12 cellular contexts compared by ENCODE assay signal in genomic region chr14:91284791-91285548, GRCh38. TPM values are rescaled to one million over a fixed set of nuclear protein-coding genes. Genes with fewer than 3 reads are reported as not detected.
DNase-seq lines count a peak whose midpoint lies in the region; ATAC-seq and TF ChIP-seq lines count a peak whose summit lies in the region.
"Had no signal": no experiment of that assay in that cellular context is flagged by ENCODE, and none has a peak within 500 bp of the region (broad histone marks: within the 10 kb centered on the region; RNA-seq: fewer than 3 reads in every experiment).

No MANE protein-coding gene starts in this region.

- H3K27ac ChIP-seq in right cardiac atrium (ENCODE audit: low read length) (no peak overlapping the region), SK-N-SH (ENCODE audit: low read depth in 2 of 2, low read length in 1 of 2) (peak overlapping the region; percentile 45 to 99; a peak in 3 of 4 replicates), transverse colon (peak overlapping the region in 3 of 4 donors; percentile 31 to 52 (median 43))
- H3K27ac ChIP-seq: right lobe of liver had no signal

- peak overlapping the region; percentile 64; the same call in 1 of the 2 replicates for H3K4me2 ChIP-seq in SK-N-SH

- TF ChIP-seq CTCF in SK-N-SH (IDR thresholded peaks at IDR 0.05) (no peak), transverse colon (IDR thresholded peaks at IDR 0.05) (no peak)

- TF ChIP-seq RAD21 in SK-N-SH (IDR thresholded peaks at IDR 0.05; ENCODE audit: low read length) = peak; percentile 37

- H3K4me1 ChIP-seq in right cardiac atrium (ENCODE audit: control insufficient read depth, insufficient read depth, low read length) = no peaks in the 10 kb centered on the region
- H3K4me1 ChIP-seq in SK-N-SH (ENCODE audit: control insufficient read depth in 1 of 2, insufficient read depth in 2 of 2, low read depth in 1 of 2, low read length in 1 of 2) = peaks cover 20 to 39% of the 10 kb centered on the region in 2 experiments; a peak in 3 of 4 replicates
- peaks cover 0 to 14% (median 6%) of the 10 kb centered on the region in 4 donors for H3K4me1 ChIP-seq in transverse colon
- H3K4me1 ChIP-seq: right lobe of liver had no signal

- no peaks in the 10 kb centered on the region for H3K9me3 ChIP-seq in right cardiac atrium (ENCODE audit: control insufficient read depth, low read length)
- no peaks in the 10 kb centered on the region for H3K9me3 ChIP-seq in SK-N-SH
- no peaks in the 10 kb centered on the region for H3K9me3 ChIP-seq in transverse colon
- H3K9me3 ChIP-seq: right lobe of liver had no signal

- peaks cover 0 to 2% (median 0%) of the 10 kb centered on the region in 6 donors for H3K9me3 Mint-ChIP-seq in immature natural killer cell

- intact Hi-C loops in right cardiac atrium (cut with DNase I) = loop anchor here (5.0 to 10.0 kb wide), 4 partner anchors 108 to 380 kb away; no protein-coding TSS in a partner anchor
- intact Hi-C loops in cardiac septum (cut with DNase I) = loop anchor here (5.0 kb wide), 1 partner anchor 383 kb away; no protein-coding TSS in a partner anchor
- intact Hi-C loops in transverse colon (cut with DNase I; ENCODE audit: low total_unique reads) = loop anchor here (5.0 kb wide), 2 partner anchors 108 to 1583 kb away; no protein-coding TSS in a partner anchor

- peak overlapping the region; percentile 18 to 88 (median 74) for H3K27ac Mint-ChIP-seq in immature natural killer cell

- H3K4me3 ChIP-seq in right cardiac atrium (ENCODE audit: low read length) (no peak overlapping the region), SK-N-SH (ENCODE audit: low read depth in 2 of 2, low read length in 1 of 2) (no peak overlapping the region), transverse colon (no peak overlapping the region)
- H3K4me3 ChIP-seq: right lobe of liver had no signal

- no peaks in the 10 kb centered on the region for H3F3A ChIP-seq in SK-N-SH (replicated peaks; ENCODE audit: insufficient read depth)

- no peaks in the 10 kb centered on the region for H3K9me2 ChIP-seq in SK-N-SH

- peak overlapping the region; percentile 86; the same call in 1 of the 2 replicates for H2AFZ ChIP-seq in SK-N-SH (ENCODE audit: low read depth)

- TF ChIP-seq POLR2A in transverse colon (IDR thresholded peaks at IDR 0.05) = no peak

- no peak for ATAC-seq in right cardiac atrium
- ATAC-seq in HG02981 (IDR thresholded peaks at IDR 0.05; ENCODE audit: unreplicated experiment) = no peak
- ATAC-seq in GM21360 (IDR thresholded peaks at IDR 0.05; ENCODE audit: unreplicated experiment) = no peak
- ATAC-seq: right lobe of liver had no signal

- peak; percentile 53 to 99; a peak in 3 of 4 replicates for TF ChIP-seq EP300 in SK-N-SH (IDR thresholded peaks at IDR 0.05; ENCODE audit: borderline replicate concordance in 1 of 2, low read depth in 1 of 2, low read length in 1 of 2)
- no peak for TF ChIP-seq EP300 in transverse colon (IDR thresholded peaks at IDR 0.05; ENCODE audit: low read depth)

- peaks cover 41 to 50% of the 10 kb centered on the region in 2 donors for H3K4me1 Mint-ChIP-seq in immature natural killer cell

- no peaks in the 10 kb centered on the region for H3K79me2 ChIP-seq in SK-N-SH (ENCODE audit: insufficient read depth)

- POLR2A ChIA-PET in SK-N-SH (lab: Yijun Ruan, JAX) = interaction anchor here (1.1 to 3.3 kb wide), 10 partner anchors 15 to 114 kb away, joined by 3 to 17 read pairs (median 5); no protein-coding TSS in a partner anchor

- H3K36me3 Mint-ChIP-seq in immature natural killer cell = peaks cover 26 to 70% (median 40%) of the 10 kb centered on the region in 3 donors

- no peaks in the 10 kb centered on the region for H3K36me3 ChIP-seq in SK-N-SH (replicated peaks in 1 of 2; ENCODE audit: control insufficient read depth in 1 of 2, insufficient read depth in 2 of 2, low read length in 1 of 2)
- peaks cover 0 to 6% (median 0%) of the 10 kb centered on the region in 4 donors for H3K36me3 ChIP-seq in transverse colon
- H3K36me3 ChIP-seq: right lobe of liver had no signal

- H3K4me3 Mint-ChIP-seq in immature natural killer cell = peak overlapping the region in 1 of 5 donors; percentile 51

- CTCF ChIA-PET in SK-N-SH (lab: Yijun Ruan, JAX) = interaction anchor here (1.0 to 18.4 kb wide), 18 partner anchors 11 to 403 kb away, joined by 3 to 391 read pairs (median 5); partner anchors contain the start of genes GPR68 and RPS6KA5

- H4K20me1 ChIP-seq in SK-N-SH (ENCODE audit: insufficient read depth) = no peaks in the 10 kb centered on the region

- H3K27me3 Mint-ChIP-seq in immature natural killer cell (ENCODE audit: low read depth in 3 of 3) = peaks cover 5 to 49% (median 42%) of the 10 kb centered on the region in 3 donors

- 78% methylated on average over 14 of the region's 14 CpGs for WGBS in right cardiac atrium
- WGBS in SK-N-SH (ENCODE audit: low lambda C conversion rate) = 47% methylated on average over 14 of the region's 14 CpGs
- 57% methylated on average over 5 to 14 of the region's 14 CpGs for WGBS in transverse colon (ENCODE audit: low coverage in 1 of 2), 2 donors

- DNase-seq in right cardiac atrium (peak in 2 of 3 donors; percentile 37 to 60), cardiac septum (ENCODE audit: low spot score) (no peak), SK-N-SH (peak; percentile 80), immature natural killer cell (no peak), transverse colon (no peak), T1000 (lab: John Stamatoyannopoulos, UW) (no peak)
- DNase-seq: dermis blood vessel endothelial cell, NCI-H510A, right lobe of liver, SW 1271 had no signal

- no peak overlapping the region for H3K9ac ChIP-seq in SK-N-SH

- H3K27me3 ChIP-seq in right cardiac atrium (ENCODE audit: control insufficient read depth, insufficient read depth) (no peaks in the 10 kb centered on the region), SK-N-SH (ENCODE audit: insufficient read depth) (no peaks in the 10 kb centered on the region), transverse colon (no peaks in the 10 kb centered on the region)
- H3K27me3 ChIP-seq: right lobe of liver had no signal

- in situ Hi-C loops in transverse colon (cut with MboI; ENCODE audit: low pct_ligation_motif_present in 1 of 4, low pct_unique_long_range_greater_than_20kb in 1 of 4, low sequenced_read_pairs in 3 of 4) = loop anchor here (5.0 to 25.0 kb wide), 5 partner anchors 108 to 398 kb away; no protein-coding TSS in a partner anchor

TF ChIP-seq in SK-N-SH, 30 proteins besides CTCF, POLR2A, EP300 and RAD21 (continues in another document):
- TF ChIP-seq YY1 (IDR thresholded peaks at IDR 0.05; ENCODE audit: low read depth) (no peak), RXRA (IDR thresholded peaks at IDR 0.05; ENCODE audit: borderline replicate concordance, low read depth) (no peak), NFIC (IDR thresholded peaks at IDR 0.05; ENCODE audit: borderline replicate concordance) (peak; percentile 22; the same call in 1 of the 2 replicates), SIN3A (IDR thresholded peaks at IDR 0.05; ENCODE audit: borderline replicate concordance, low read depth, low read length) (0 out of 2 replicates have a peak, but pooled peaks have one; percentile 45), NRF1 (IDR thresholded peaks at IDR 0.05; ENCODE audit: low read depth, low read length) (no peak), MXI1 (IDR thresholded peaks at IDR 0.05; ENCODE audit: low read depth, low read length) (peak; percentile 81; the same call in 1 of the 2 replicates), ZBTB33 (IDR thresholded peaks at IDR 0.05; ENCODE audit: borderline replicate concordance, low read depth) (no peak), PBX3 (IDR thresholded peaks at IDR 0.05) (peak; percentile 91), RCOR1 (IDR thresholded peaks at IDR 0.05; ENCODE audit: low read length) (peak; percentile 85; the same call in 1 of the 2 replicates), TAF1 (IDR thresholded peaks at IDR 0.05; ENCODE audit: borderline replicate concordance, low read depth, low read length) (no peak), FOXJ3 (CRISPR knock-in tag; IDR thresholded peaks at IDR 0.05) (peak; percentile 70), SMC3 (IDR thresholded peaks at IDR 0.05; ENCODE audit: low read depth, low read length) (0 out of 2 replicates have a peak, but pooled peaks have one; percentile 17), MAX (IDR thresholded peaks at IDR 0.05; ENCODE audit: low read depth) (no peak), FOXM1 (IDR thresholded peaks at IDR 0.05; ENCODE audit: low read depth) (0 out of 2 replicates have a peak, but pooled peaks have one; percentile 52)

RNA-seq across cellular contexts. Expression of gene GPR68, which starts 40.5 kb away (rescaled TPM):
- 1 to 10 TPM in 1 of 4 donors, under 1 TPM in 3; 0.63 to 1.0 (median 0.80) TPM for total RNA-seq in right cardiac atrium
- polyA plus RNA-seq in right cardiac atrium = 0.25 TPM
- total RNA-seq in cardiac septum = 3.4 TPM
- polyA plus RNA-seq in SK-N-SH (2012; rRNA removed) = 0.18 and 0.62 TPM in 2 replicates
- 0.26 and 0.49 TPM in 2 replicates for polyA plus RNA-seq in SK-N-SH (2012; cell fraction: cytosol; rRNA removed)
- polyA plus RNA-seq in SK-N-SH (2012; cell fraction: nucleus; rRNA removed) = 0.63 and 1.2 TPM in 2 replicates
- 10 to 100 TPM; 19.0 to 40.4 (median 22.4) TPM for polyA plus RNA-seq in immature natural killer cell
- under 1 TPM in 3 of 4 donors, not detected in 1; 0.48 to 0.80 (median 0.55) TPM for total RNA-seq in transverse colon

Comparison
In these comparisons a context has a peak if more than half of its experiments do, and no peak if none do; other contexts are left out.
1. DNase-seq: peak in right cardiac atrium (2 of 3) and SK-N-SH (single experiment); none in cardiac septum (single experiment), immature natural killer cell (0 of 3), transverse colon (single experiment) and T1000 (single experiment).